Comparison of ENCODE assay signal across 9 cellular contexts in the genomic region with DNA sequence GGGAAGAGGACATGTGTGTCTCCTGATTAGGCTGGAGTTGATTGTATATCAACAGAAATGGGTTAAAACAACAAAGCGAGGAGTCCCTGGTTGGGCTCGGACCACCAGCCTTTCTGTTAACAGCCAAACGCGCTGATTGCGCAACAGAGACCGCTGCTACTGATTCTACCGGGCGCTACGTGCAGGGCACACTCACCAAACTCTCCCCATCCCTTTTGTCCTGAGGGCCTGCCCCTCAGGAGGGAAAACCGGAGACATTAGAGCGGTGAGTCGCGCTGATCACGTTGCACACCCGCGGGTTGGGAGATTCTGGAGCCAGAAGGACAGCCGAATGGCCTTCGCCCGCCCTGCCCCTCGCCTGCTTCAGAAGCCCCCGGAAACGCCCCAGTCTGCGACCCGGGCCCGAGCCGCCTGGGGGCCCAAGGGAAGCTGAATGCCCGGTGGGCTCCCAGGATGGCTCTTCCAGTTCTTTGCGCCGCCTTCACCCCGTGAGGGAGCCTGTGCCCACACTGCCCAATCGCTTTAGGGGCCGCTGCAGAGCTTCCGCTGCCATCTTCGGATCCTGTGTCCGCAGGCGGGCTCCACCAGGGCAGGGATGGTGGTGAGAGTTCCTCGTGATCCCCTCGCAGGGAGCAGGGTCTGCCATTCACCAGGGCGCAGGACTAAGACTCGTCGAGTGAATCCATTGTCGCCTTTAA.
DNase-seq lines count a peak whose midpoint lies in the region; ATAC-seq and TF ChIP-seq lines count a peak whose summit lies in the region.
"Had no signal": no experiment of that assay in that cellular context is flagged by ENCODE, and none has a peak within 500 bp of the region (broad histone marks: within the 10 kb centered on the region; RNA-seq: fewer than 3 reads in every experiment).

No MANE protein-coding gene starts in this region.

- no peaks in the 10 kb centered on the region for H3K9me3 Mint-ChIP-seq in endothelial cell (ENCODE audit: unreplicated experiment)

- no peak overlapping the region for H3K27ac Mint-ChIP-seq in endothelial cell (ENCODE audit: unreplicated experiment)

- H3F3A ChIP-seq in Loucy (ENCODE audit: low read depth): no peaks in the 10 kb centered on the region

- no peaks in the 10 kb centered on the region for H3K36me3 Mint-ChIP-seq in endothelial cell (ENCODE audit: low read depth, unreplicated experiment)

- H3K79me2 ChIP-seq in Loucy (ENCODE audit: insufficient read depth, low read length) (no peaks in the 10 kb centered on the region), osteoblast (ENCODE audit: insufficient read depth, low read length) (no peaks in the 10 kb centered on the region)

- peak overlapping the region; percentile 87 for H3K4me3 Mint-ChIP-seq in endothelial cell (ENCODE audit: unreplicated experiment)

- H3K27me3 ChIP-seq in Loucy (ENCODE audit: insufficient read depth, low read length, poor library complexity, severe bottlenecking) (peaks cover 28% of the 10 kb centered on the region), osteoblast (ENCODE audit: insufficient read depth, low read length) (peaks cover 28% of the 10 kb centered on the region)

- TF ChIP-seq CTCF in Loucy (conservative IDR thresholded peaks at IDR 0.05; ENCODE audit: low read length) (no peak), endothelial cell (IDR thresholded peaks at IDR 0.05; ENCODE audit: unreplicated experiment) (no peak), osteoblast (IDR thresholded peaks at IDR 0.05; ENCODE audit: extremely low read depth, low read depth, low read length) (no peak)

- H4K20me1 ChIP-seq in Loucy (ENCODE audit: insufficient read depth, low read length, poor library complexity, severe bottlenecking) (no peaks in the 10 kb centered on the region), osteoblast (ENCODE audit: insufficient read depth, low read length) (no peaks in the 10 kb centered on the region)

- peak overlapping the region; percentile 98 for H3K4me2 ChIP-seq in Loucy (ENCODE audit: low read depth, low read length, poor library complexity, severe bottlenecking)
- H3K4me2 ChIP-seq in osteoblast (ENCODE audit: insufficient read depth, low read length): peak overlapping the region; percentile 80

- H3K4me3 ChIP-seq in Loucy (ENCODE audit: low read length, poor library complexity, severe bottlenecking) (no peak overlapping the region), osteoblast (ENCODE audit: insufficient read depth, low read length) (peak overlapping the region; percentile 67)

- peaks cover 8% of the 10 kb centered on the region for H3K27me3 Mint-ChIP-seq in endothelial cell (ENCODE audit: unreplicated experiment)

- H3K9me2 ChIP-seq in Loucy (replicated peaks; ENCODE audit: low read depth, low read length): no peaks in the 10 kb centered on the region

- H3K36me3 ChIP-seq in Loucy (ENCODE audit: insufficient read depth, low read length) (no peaks in the 10 kb centered on the region), osteoblast (ENCODE audit: insufficient read depth, low read length) (no peaks in the 10 kb centered on the region)
- H3K36me3 ChIP-seq: lower lobe of right lung had no signal

- peak; percentile 66 for DNase-seq in ELF-1 (ENCODE audit: low read depth, low spot score)
- DNase-seq in endothelial cell (ENCODE audit: low spot score): no peak
- peak; percentile 35 for DNase-seq in osteoblast (ENCODE audit: insufficient read length, low spot score, missing footprints)
- no peak for DNase-seq in kidney glomerular epithelial cell (lab: John Stamatoyannopoulos, UW)
- DNase-seq in amniotic stem cell (lab: John Stamatoyannopoulos, UW): no peak
- DNase-seq: NCI-H510A treated with DMSO at 0.1 percent for 48 hours had no signal

- H2AFZ ChIP-seq in Loucy (ENCODE audit: low read length) (peak overlapping the region; percentile 99; the same call in 1 of the 2 replicates), osteoblast (ENCODE audit: low read length) (peak overlapping the region; percentile 91)

- no peak overlapping the region for H3K27ac ChIP-seq in osteoblast (ENCODE audit: low read depth, low read length)

- H3K4me1 ChIP-seq in Loucy (ENCODE audit: insufficient read depth, low read length, poor library complexity, severe bottlenecking) (peaks cover 10% of the 10 kb centered on the region), osteoblast (ENCODE audit: insufficient read depth, low read length) (peaks cover 3% of the 10 kb centered on the region)
- H3K4me1 ChIP-seq: lower lobe of right lung had no signal

- H3K4me1 Mint-ChIP-seq in endothelial cell (ENCODE audit: unreplicated experiment): peaks cover 21% of the 10 kb centered on the region

- H3K9ac ChIP-seq in Loucy (ENCODE audit: low read depth, low read length, poor library complexity, severe bottlenecking): no peak overlapping the region

- ATAC-seq in GM19328 (IDR thresholded peaks at IDR 0.05; ENCODE audit: unreplicated experiment): no peak

- H3K9me3 ChIP-seq in Loucy (ENCODE audit: insufficient read depth, low read depth, low read length) (no peaks in the 10 kb centered on the region), osteoblast (ENCODE audit: low read depth, low read length) (no peaks in the 10 kb centered on the region)
- H3K9me3 ChIP-seq: lower lobe of right lung had no signal

Comparison
In these comparisons a context has a peak if more than half of its experiments do, and no peak if none do; other contexts are left out.
1. DNase-seq: peak in ELF-1 (single experiment) and osteoblast (single experiment); none in endothelial cell (single experiment), kidney glomerular epithelial cell (single experiment) and amniotic stem cell (single experiment).